In genomic region chr1:21853130-21853424, GRCh38 we compare ENCODE assay signal across 17 cellular contexts. TPM values are rescaled to one million over a fixed set of nuclear protein-coding genes. Genes with fewer than 3 reads are reported as not detected.
DNase-seq lines count a peak whose midpoint lies in the region; ATAC-seq, FAIRE-seq and TF ChIP-seq lines count a peak whose summit lies in the region.
"Had no signal": no experiment of that assay in that cellular context is flagged by ENCODE, and none has a peak within 500 bp of the region (broad histone marks: within the 10 kb centered on the region; RNA-seq: fewer than 3 reads in every experiment).

No MANE protein-coding gene starts in this region.

- no peaks in the 10 kb centered on the region for H4K20me1 ChIP-seq in OCI-LY3 (ENCODE audit: insufficient read depth, low read length)
- no peaks in the 10 kb centered on the region for H4K20me1 ChIP-seq in endothelial cell of umbilical vein (replicated peaks; ENCODE audit: control insufficient read depth, extremely low read depth, insufficient read depth, low read length)

- peak; percentile 2 for TF ChIP-seq POLR2A in endothelial cell of umbilical vein (IDR thresholded peaks at IDR 0.05; ENCODE audit: low read depth, low read length)
- TF ChIP-seq POLR2A in heart left ventricle (IDR thresholded peaks at IDR 0.05), result no peak

- H3K79me2 ChIP-seq in OCI-LY3 (ENCODE audit: low read length), result peaks cover 5% of the 10 kb centered on the region; the same call in 1 of the 2 replicates
- H3K79me2 ChIP-seq in endothelial cell of umbilical vein (ENCODE audit: control insufficient read depth, insufficient read depth, low read length), result peaks cover 42% of the 10 kb centered on the region

- H3K9me3 ChIP-seq in OCI-LY3 (ENCODE audit: insufficient read depth, low read length) (no peaks in the 10 kb centered on the region), endothelial cell of umbilical vein (replicated peaks; ENCODE audit: control insufficient read depth, insufficient read depth, low read length) (no peaks in the 10 kb centered on the region), heart left ventricle (no peaks in the 10 kb centered on the region)
- no peaks in the 10 kb centered on the region for H3K9me3 ChIP-seq in effector memory CD4-positive, alpha-beta T cell (ENCODE audit: control insufficient read depth, low read length)
- H3K9me3 ChIP-seq: Caco-2 had no signal

- WGBS in heart left ventricle, 4 donors, result 83 to 90% (median 86%) methylated on average over 7 of the region's 7 CpGs

- dilution Hi-C loops in endothelial cell of umbilical vein (cut with MboI; ENCODE audit: extremely low pct_ligation_motif_present, low sequenced_read_pairs), result no loop called here

- TF ChIP-seq CTCF in OCI-LY3 (IDR thresholded peaks at IDR 0.05; ENCODE audit: low read depth, low read length) (no peak), endothelial cell of umbilical vein (IDR thresholded peaks at IDR 0.05; ENCODE audit: extremely low read depth in 1 of 2, insufficient read depth in 1 of 2, low read depth in 1 of 2, low read length in 2 of 2) (no peak), heart left ventricle (IDR thresholded peaks at IDR 0.05) (no peak)

- H3K27me3 ChIP-seq in OCI-LY3 (ENCODE audit: low read depth, low read length), result no peaks in the 10 kb centered on the region
- H3K27me3 ChIP-seq in endothelial cell of umbilical vein (ENCODE audit: control insufficient read depth in 2 of 2, insufficient read depth in 2 of 2, low read length in 2 of 2), result no peaks in the 10 kb centered on the region
- H3K27me3 ChIP-seq in heart left ventricle, result no peaks in the 10 kb centered on the region
- H3K27me3 ChIP-seq in effector memory CD4-positive, alpha-beta T cell (replicated peaks; ENCODE audit: control insufficient read depth, insufficient read depth, low read length, poor library complexity, severe bottlenecking), result no peaks in the 10 kb centered on the region

- peak; percentile 40 for DNase-seq in AG20443 (ENCODE audit: low spot score)
- DNase-seq in endothelial cell of umbilical vein (ENCODE audit: low read depth, low spot score), result no peak
- no peak for DNase-seq in memory B cell (ENCODE audit: low spot score in 2 of 2)
- DNase-seq in NCI-H146 treated with DMSO at 0.1 percent for 48 hours (lab: John Stamatoyannopoulos, UW; ENCODE audit: unreplicated experiment), result no peak
- no peak for DNase-seq in heart left ventricle
- DNase-seq in effector memory CD4-positive, alpha-beta T cell, result no peak
- DNase-seq: Caco-2; CD8-positive, alpha-beta T cell; DND-41; H9; KBM-7 had no signal

- H3K9me1 ChIP-seq in endothelial cell of umbilical vein (replicated peaks; ENCODE audit: control insufficient read depth, extremely low read depth, insufficient read depth, low read length), result no peaks in the 10 kb centered on the region

- CTCF ChIA-PET in endothelial cell of umbilical vein (lab: Charles Lee), result interaction anchor here (0.7 kb wide), 1 partner anchor 10 kb away, joined by 3 read pairs; no protein-coding TSS in a partner anchor

- H3K4me1 ChIP-seq in OCI-LY3 (ENCODE audit: low read length) (peaks cover 15% of the 10 kb centered on the region), endothelial cell of umbilical vein (ENCODE audit: control insufficient read depth, extremely low read depth, insufficient read depth, low read length) (no peaks in the 10 kb centered on the region), heart left ventricle (peaks cover 0 to under 1% (median 0%) of the 10 kb centered on the region in 12 donors)
- no peaks in the 10 kb centered on the region for H3K4me1 ChIP-seq in effector memory CD4-positive, alpha-beta T cell (ENCODE audit: control insufficient read depth, insufficient read depth, low read length, poor library complexity, severe bottlenecking)
- H3K4me1 ChIP-seq: Caco-2 had no signal

- POLR2A ChIA-PET in endothelial cell of umbilical vein (lab: Charles Lee), result no interaction called here

- H3K4me3 ChIP-seq in OCI-LY3 (ENCODE audit: low read length) (peak overlapping the region; percentile 83), endothelial cell of umbilical vein (replicated peaks in 1 of 3; ENCODE audit: insufficient read depth in 1 of 3, low read depth in 1 of 3, low read length in 3 of 3) (no peak overlapping the region), heart left ventricle (no peak overlapping the region)
- no peak overlapping the region for H3K4me3 ChIP-seq in effector memory CD4-positive, alpha-beta T cell (ENCODE audit: insufficient read depth, low read depth, low read length, poor library complexity, severe bottlenecking)
- H3K4me3 ChIP-seq: GM23338 had no signal

- H3K27ac Mint-ChIP-seq in memory B cell, result no peak overlapping the region
- H3K27ac Mint-ChIP-seq: CD8-positive, alpha-beta T cell; GM23338 had no signal

- H2AFZ ChIP-seq in OCI-LY3 (ENCODE audit: low read depth, low read length) (no peak overlapping the region), endothelial cell of umbilical vein (ENCODE audit: low read depth, low read length) (no peak overlapping the region)
- H2AFZ ChIP-seq: GM23338 had no signal

- no peaks in the 10 kb centered on the region for H3K36me3 Mint-ChIP-seq in memory B cell
- H3K36me3 Mint-ChIP-seq: CD14-positive monocyte had no signal

- no peaks in the 10 kb centered on the region for H3K27me3 Mint-ChIP-seq in memory B cell

- H3K36me3 ChIP-seq in OCI-LY3 (replicated peaks; ENCODE audit: low read depth, low read length), result no peaks in the 10 kb centered on the region
- peaks cover 71 to 84% of the 10 kb centered on the region in 2 experiments for H3K36me3 ChIP-seq in endothelial cell of umbilical vein (ENCODE audit: control insufficient read depth in 2 of 2, extremely low read depth in 1 of 2, insufficient read depth in 2 of 2, low read length in 2 of 2)
- peaks cover 21 to 100% (median 100%) of the 10 kb centered on the region in 9 donors for H3K36me3 ChIP-seq in heart left ventricle
- no peaks in the 10 kb centered on the region for H3K36me3 ChIP-seq in effector memory CD4-positive, alpha-beta T cell (ENCODE audit: control insufficient read depth, insufficient read depth, low read length)

- FAIRE-seq in endothelial cell of umbilical vein (lab: Jason Lieb, UNC), result no peak
- FAIRE-seq: A204.1 had no signal

- H3K4me1 Mint-ChIP-seq in memory B cell, result peaks cover 10% of the 10 kb centered on the region
- H3K4me1 Mint-ChIP-seq: GM23338, H9 had no signal

- intact Hi-C loops in endothelial cell of umbilical vein (cut with micrococcal nuclease) (no loop called here), heart left ventricle (cut with DNase I) (no loop called here)

- BruUV-seq in endothelial cell of umbilical vein (replicated peaks; lab: Mats Ljungman, UMichigan), result no TSS peak

- H3K9ac ChIP-seq in OCI-LY3 (ENCODE audit: low read length) (peak overlapping the region; percentile 74), endothelial cell of umbilical vein (replicated peaks; ENCODE audit: extremely low read depth, insufficient read depth, low read length) (no peak overlapping the region)

- ATAC-seq in memory B cell (ENCODE audit: low read depth), result no peak
- no peak for ATAC-seq in HG02938 (IDR thresholded peaks at IDR 0.05; ENCODE audit: unreplicated experiment)
- no peak for ATAC-seq in heart left ventricle
- ATAC-seq: CD8-positive, alpha-beta T cell; GM23338 had no signal

- H3K9me3 Mint-ChIP-seq in memory B cell, result no peaks in the 10 kb centered on the region
- H3K9me3 Mint-ChIP-seq: CD14-positive monocyte; CD8-positive, alpha-beta T cell; GM23338; H9 had no signal

- H3K27ac ChIP-seq in OCI-LY3 (ENCODE audit: low read length), result peak overlapping the region; percentile 49; the same call in 1 of the 2 replicates
- H3K27ac ChIP-seq in endothelial cell of umbilical vein (ENCODE audit: insufficient read depth, low read depth, low read length), result no peak overlapping the region
- H3K27ac ChIP-seq in heart left ventricle, result no peak overlapping the region
- H3K27ac ChIP-seq in effector memory CD4-positive, alpha-beta T cell (ENCODE audit: insufficient read depth, low read length, poor library complexity, severe bottlenecking), result no peak overlapping the region

- H3K4me3 Mint-ChIP-seq in memory B cell, result peak overlapping the region; percentile 5
- H3K4me3 Mint-ChIP-seq: CD14-positive monocyte; CD8-positive, alpha-beta T cell; GM23338; H9 had no signal

- H3K4me2 ChIP-seq in OCI-LY3 (ENCODE audit: low read length), result peak overlapping the region; percentile 94
- H3K4me2 ChIP-seq in endothelial cell of umbilical vein (ENCODE audit: insufficient read depth, low read length), result no peak overlapping the region
- H3K4me2 ChIP-seq: GM23338 had no signal

TF ChIP-seq in endothelial cell of umbilical vein, 7 proteins besides CTCF, POLR2A, EP300 and RAD21:
- TF ChIP-seq FOS (IDR thresholded peaks at IDR 0.05; ENCODE audit: borderline replicate concordance, insufficient read depth, low read length) (no peak), MYC (IDR thresholded peaks at IDR 0.05; ENCODE audit: low read depth, low read length) (no peak), JUN (IDR thresholded peaks at IDR 0.05; ENCODE audit: borderline replicate concordance, insufficient read depth, insufficient read length, low read depth) (no peak), EZH2 (IDR thresholded peaks at IDR 0.05; ENCODE audit: borderline replicate concordance, low read depth, low read length, severe bottlenecking) (no peak), GATA2 (IDR thresholded peaks at IDR 0.05; ENCODE audit: insufficient read depth, insufficient read length, low read depth, low read length) (no peak), POLR2AphosphoS5 (IDR thresholded peaks at IDR 0.05; ENCODE audit: insufficient read depth, low read depth, low read length) (no peak)
- TF ChIP-seq, protein P1, sequence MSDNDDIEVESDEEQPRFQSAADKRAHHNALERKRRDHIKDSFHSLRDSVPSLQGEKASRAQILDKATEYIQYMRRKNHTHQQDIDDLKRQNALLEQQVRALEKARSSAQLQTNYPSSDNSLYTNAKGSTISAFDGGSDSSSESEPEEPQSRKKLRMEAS (IDR thresholded peaks at IDR 0.05; ENCODE audit: insufficient read depth, insufficient read length), result no peak

RNA-seq across cellular contexts. Expression of gene LDLRAD2, which starts 41.0 kb away (rescaled TPM):
- total RNA-seq in endothelial cell of umbilical vein (0.42 and 0.44 TPM in 2 replicates), heart left ventricle (under 1 TPM in 1 of 9 donors, not detected in 8; 0.08 TPM)
- polyA plus RNA-seq in endothelial cell of umbilical vein (not detected in 2 replicates), heart left ventricle (1 to 10 TPM in 1 of 2 donors, under 1 TPM in 1; 0.33 to 4.0 TPM)
- polyA plus RNA-seq in endothelial cell of umbilical vein (2011; cell fraction: cytosol; rRNA removed), result 0.01 and 0.04 TPM in 2 replicates
- polyA plus RNA-seq in endothelial cell of umbilical vein (2011; cell fraction: nucleus; rRNA removed), result 0.05 and 0.17 TPM in 2 replicates
- polyA plus RNA-seq in endothelial cell of umbilical vein (2012), result 141 and 334 TPM in 2 replicates
- not detected in 2 replicates for polyA minus RNA-seq in endothelial cell of umbilical vein
- polyA minus RNA-seq in endothelial cell of umbilical vein (2011; cell fraction: cytosol; rRNA and poly(A)+ RNA removed), result not detected
- not detected in 2 replicates for polyA minus RNA-seq in endothelial cell of umbilical vein (2011; cell fraction: nucleus; rRNA and poly(A)+ RNA removed)
- total RNA-seq: Caco-2; CD8-positive, alpha-beta T cell had no signal
- polyA plus RNA-seq: BJ, CD14-positive monocyte had no signal
